1 cellular context compared by ENCODE assay signal in genomic region chr10:72319416-72320254, GRCh38.
TF ChIP-seq lines count a peak whose summit lies in the region.

No MANE protein-coding gene starts in this region.

TF ChIP-seq in HEK293, 187 proteins besides CTCF, POLR2A, EP300 and RAD21 (continued from another document and continues in another):
- no peak for TF ChIP-seq ZNF155 (tag by site-specific recombination; IDR thresholded peaks at IDR 0.05)
- TF ChIP-seq ZFP37 (tag by site-specific recombination; IDR thresholded peaks at IDR 0.05), result no peak
- no peak for TF ChIP-seq MEIS1 (CRISPR knock-in tag; IDR thresholded peaks at IDR 0.05; ENCODE audit: borderline replicate concordance)
- peak; percentile 88 for TF ChIP-seq ZNF341 (tag by site-specific recombination; IDR thresholded peaks at IDR 0.05; ENCODE audit: low read depth)
- TF ChIP-seq AEBP2 (tag by site-specific recombination; IDR thresholded peaks at IDR 0.05; ENCODE audit: borderline replicate concordance), result no peak
- TF ChIP-seq KLF16 (tag by site-specific recombination; IDR thresholded peaks at IDR 0.05), result no peak; the same call in 1 of the 2 replicates
- TF ChIP-seq ZBTB7A (tag by site-specific recombination; IDR thresholded peaks at IDR 0.05; ENCODE audit: low read depth), result no peak
- no peak for TF ChIP-seq ZNF747 (tag by site-specific recombination; IDR thresholded peaks at IDR 0.05)
- TF ChIP-seq, protein P1, sequence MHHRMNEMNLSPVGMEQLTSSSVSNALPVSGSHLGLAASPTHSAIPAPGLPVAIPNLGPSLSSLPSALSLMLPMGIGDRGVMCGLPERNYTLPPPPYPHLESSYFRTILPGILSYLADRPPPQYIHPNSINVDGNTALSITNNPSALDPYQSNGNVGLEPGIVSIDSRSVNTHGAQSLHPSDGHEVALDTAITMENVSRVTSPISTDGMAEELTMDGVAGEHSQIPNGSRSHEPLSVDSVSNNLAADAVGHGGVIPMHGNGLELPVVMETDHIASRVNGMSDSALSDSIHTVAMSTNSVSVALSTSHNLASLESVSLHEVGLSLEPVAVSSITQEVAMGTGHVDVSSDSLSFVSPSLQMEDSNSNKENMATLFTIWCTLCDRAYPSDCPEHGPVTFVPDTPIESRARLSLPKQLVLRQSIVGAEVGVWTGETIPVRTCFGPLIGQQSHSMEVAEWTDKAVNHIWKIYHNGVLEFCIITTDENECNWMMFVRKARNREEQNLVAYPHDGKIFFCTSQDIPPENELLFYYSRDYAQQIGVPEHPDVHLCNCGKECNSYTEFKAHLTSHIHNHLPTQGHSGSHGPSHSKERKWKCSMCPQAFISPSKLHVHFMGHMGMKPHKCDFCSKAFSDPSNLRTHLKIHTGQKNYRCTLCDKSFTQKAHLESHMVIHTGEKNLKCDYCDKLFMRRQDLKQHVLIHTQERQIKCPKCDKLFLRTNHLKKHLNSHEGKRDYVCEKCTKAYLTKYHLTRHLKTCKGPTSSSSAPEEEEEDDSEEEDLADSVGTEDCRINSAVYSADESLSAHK (tag by site-specific recombination; IDR thresholded peaks at IDR 0.05), result peak; percentile 8; the same call in 1 of the 2 replicates
- no peak for TF ChIP-seq ZNF626 (tag by site-specific recombination; IDR thresholded peaks at IDR 0.05)
- TF ChIP-seq TSHZ1 (tag by site-specific recombination; IDR thresholded peaks at IDR 0.05; ENCODE audit: borderline replicate concordance), result no peak
- TF ChIP-seq PRDM1 (tag by site-specific recombination; IDR thresholded peaks at IDR 0.05), result no peak
- TF ChIP-seq, protein P2, sequence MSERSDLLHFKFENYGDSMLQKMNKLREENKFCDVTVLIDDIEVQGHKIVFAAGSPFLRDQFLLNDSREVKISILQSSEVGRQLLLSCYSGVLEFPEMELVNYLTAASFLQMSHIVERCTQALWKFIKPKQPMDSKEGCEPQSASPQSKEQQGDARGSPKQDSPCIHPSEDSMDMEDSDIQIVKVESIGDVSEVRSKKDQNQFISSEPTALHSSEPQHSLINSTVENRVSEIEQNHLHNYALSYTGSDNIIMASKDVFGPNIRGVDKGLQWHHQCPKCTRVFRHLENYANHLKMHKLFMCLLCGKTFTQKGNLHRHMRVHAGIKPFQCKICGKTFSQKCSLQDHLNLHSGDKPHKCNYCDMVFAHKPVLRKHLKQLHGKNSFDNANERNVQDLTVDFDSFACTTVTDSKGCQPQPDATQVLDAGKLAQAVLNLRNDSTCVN (tag by site-specific recombination; optimal IDR thresholded peaks at IDR 0.05), result peak; percentile 68
- TF ChIP-seq ZNF48 (tag by site-specific recombination; IDR thresholded peaks at IDR 0.05), result no peak
- no peak for TF ChIP-seq ZNF654 (tag by site-specific recombination; IDR thresholded peaks at IDR 0.05; ENCODE audit: low read depth)
- TF ChIP-seq, protein P3, sequence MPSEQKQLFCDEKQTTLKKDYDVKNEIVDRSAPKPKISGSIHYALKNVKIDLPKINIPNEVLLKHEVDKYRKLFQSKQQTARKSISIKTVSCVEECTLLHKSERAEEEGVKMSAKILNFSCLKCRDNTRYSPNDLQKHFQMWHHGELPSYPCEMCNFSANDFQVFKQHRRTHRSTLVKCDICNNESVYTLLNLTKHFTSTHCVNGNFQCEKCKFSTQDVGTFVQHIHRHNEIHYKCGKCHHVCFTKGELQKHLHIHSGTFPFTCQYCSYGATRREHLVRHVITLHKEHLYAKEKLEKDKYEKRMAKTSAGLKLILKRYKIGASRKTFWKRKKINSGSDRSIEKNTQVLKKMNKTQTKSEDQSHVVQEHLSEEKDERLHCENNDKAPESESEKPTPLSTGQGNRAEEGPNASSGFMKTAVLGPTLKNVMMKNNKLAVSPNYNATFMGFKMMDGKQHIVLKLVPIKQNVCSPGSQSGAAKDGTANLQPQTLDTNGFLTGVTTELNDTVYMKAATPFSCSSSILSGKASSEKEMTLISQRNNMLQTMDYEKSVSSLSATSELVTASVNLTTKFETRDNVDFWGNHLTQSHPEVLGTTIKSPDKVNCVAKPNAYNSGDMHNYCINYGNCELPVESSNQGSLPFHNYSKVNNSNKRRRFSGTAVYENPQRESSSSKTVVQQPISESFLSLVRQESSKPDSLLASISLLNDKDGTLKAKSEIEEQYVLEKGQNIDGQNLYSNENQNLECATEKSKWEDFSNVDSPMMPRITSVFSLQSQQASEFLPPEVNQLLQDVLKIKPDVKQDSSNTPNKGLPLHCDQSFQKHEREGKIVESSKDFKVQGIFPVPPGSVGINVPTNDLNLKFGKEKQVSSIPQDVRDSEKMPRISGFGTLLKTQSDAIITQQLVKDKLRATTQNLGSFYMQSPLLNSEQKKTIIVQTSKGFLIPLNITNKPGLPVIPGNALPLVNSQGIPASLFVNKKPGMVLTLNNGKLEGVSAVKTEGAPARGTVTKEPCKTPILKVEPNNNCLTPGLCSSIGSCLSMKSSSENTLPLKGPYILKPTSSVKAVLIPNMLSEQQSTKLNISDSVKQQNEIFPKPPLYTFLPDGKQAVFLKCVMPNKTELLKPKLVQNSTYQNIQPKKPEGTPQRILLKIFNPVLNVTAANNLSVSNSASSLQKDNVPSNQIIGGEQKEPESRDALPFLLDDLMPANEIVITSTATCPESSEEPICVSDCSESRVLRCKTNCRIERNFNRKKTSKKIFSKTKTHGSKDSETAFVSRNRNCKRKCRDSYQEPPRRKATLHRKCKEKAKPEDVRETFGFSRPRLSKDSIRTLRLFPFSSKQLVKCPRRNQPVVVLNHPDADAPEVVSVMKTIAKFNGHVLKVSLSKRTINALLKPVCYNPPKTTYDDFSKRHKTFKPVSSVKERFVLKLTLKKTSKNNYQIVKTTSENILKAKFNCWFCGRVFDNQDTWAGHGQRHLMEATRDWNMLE (tag by site-specific recombination; conservative IDR thresholded peaks at IDR 0.05; ENCODE audit: low read depth), result no peak
- TF ChIP-seq ZBTB48 (tag by site-specific recombination; IDR thresholded peaks at IDR 0.05), result peak; percentile 48; the same call in 1 of the 2 replicates
- TF ChIP-seq PRDM10 (tag by site-specific recombination; IDR thresholded peaks at IDR 0.05), result peak; percentile 45
- peak; percentile 86 for TF ChIP-seq ZBTB44 (tag by site-specific recombination; IDR thresholded peaks at IDR 0.05)
- TF ChIP-seq ZNF510 (tag by site-specific recombination; IDR thresholded peaks at IDR 0.05; ENCODE audit: insufficient replicate concordance), result no peak
- no peak for TF ChIP-seq ZNF416 (tag by site-specific recombination; IDR thresholded peaks at IDR 0.05)
- TF ChIP-seq HIC1 (tag by site-specific recombination; IDR thresholded peaks at IDR 0.05), result peak; percentile 62; the same call in 1 of the 2 replicates
- no peak for TF ChIP-seq ZNF184 (tag by site-specific recombination; IDR thresholded peaks at IDR 0.05)
- no peak for TF ChIP-seq ZNF37A (tag by site-specific recombination; IDR thresholded peaks at IDR 0.05)
- no peak for TF ChIP-seq ZNF133 (tag by site-specific recombination; IDR thresholded peaks at IDR 0.05)
- TF ChIP-seq ZNF221 (tag by site-specific recombination; IDR thresholded peaks at IDR 0.05; ENCODE audit: borderline replicate concordance), result no peak; the same call in 1 of the 2 replicates
- TF ChIP-seq ZBTB20 (tag by site-specific recombination; IDR thresholded peaks at IDR 0.05), result peak; percentile 65
- TF ChIP-seq ZNF544 (tag by site-specific recombination; IDR thresholded peaks at IDR 0.05), result no peak
- TF ChIP-seq ZNF302 (tag by site-specific recombination; IDR thresholded peaks at IDR 0.05; ENCODE audit: low read depth), result no peak
- TF ChIP-seq KLF7 (tag by site-specific recombination; IDR thresholded peaks at IDR 0.05; ENCODE audit: borderline replicate concordance), result no peak
- TF ChIP-seq ZNF768 (tag by site-specific recombination; IDR thresholded peaks at IDR 0.05), result peak; percentile 60; the same call in 1 of the 2 replicates
- no peak for TF ChIP-seq ZNF585B (tag by site-specific recombination; IDR thresholded peaks at IDR 0.05)
- no peak for TF ChIP-seq SCRT2 (tag by site-specific recombination; IDR thresholded peaks at IDR 0.05)
- no peak for TF ChIP-seq ZNF610 (tag by site-specific recombination; IDR thresholded peaks at IDR 0.05; ENCODE audit: borderline replicate concordance)
- TF ChIP-seq ZNF426 (tag by site-specific recombination; IDR thresholded peaks at IDR 0.05), result no peak
- TF ChIP-seq ZFP3 (tag by site-specific recombination; IDR thresholded peaks at IDR 0.05; ENCODE audit: low read depth), result no peak
- TF ChIP-seq GLIS1 (tag by site-specific recombination; IDR thresholded peaks at IDR 0.05), result peak; percentile 89
